Comparison of ENCODE assay signal across 10 cellular contexts in genomic region chr21:37557261-37557950, GRCh38.
DNase-seq lines count a peak whose midpoint lies in the region; ATAC-seq lines count a peak whose summit lies in the region.
"Had no signal": no experiment of that assay in that cellular context is flagged by ENCODE, and none has a peak within 500 bp of the region (broad histone marks: within the 10 kb centered on the region; RNA-seq: fewer than 3 reads in every experiment).

No MANE protein-coding gene starts in this region.

- H3K27me3 Mint-ChIP-seq in CD4-positive, alpha-beta memory T cell: peaks cover 6 to 8% of the 10 kb centered on the region in 2 donors
- peaks cover 25% of the 10 kb centered on the region for H3K27me3 Mint-ChIP-seq in stimulated activated naive CD8-positive, alpha-beta T cell treated with anti-CD3 and anti-CD28 coated beads, Interleukin-15, amount 100 ng/mL, for 72 hours

- H3K9me3 ChIP-seq in CD4-positive, alpha-beta memory T cell (ENCODE audit: control insufficient read depth in 1 of 2, low read length in 2 of 2): no peaks in the 10 kb centered on the region

- intact Hi-C loops in CD4-positive, alpha-beta memory T cell (cut with micrococcal nuclease): no loop called here

- no peak overlapping the region for H3K27ac Mint-ChIP-seq in CD4-positive, alpha-beta memory T cell
- peak overlapping the region in 1 of 2 donors; percentile 78 for H3K27ac Mint-ChIP-seq in stimulated activated naive CD8-positive, alpha-beta T cell treated with anti-CD3 and anti-CD28 coated beads, Interleukin-15, amount 100 ng/mL, for 72 hours

- H3K4me3 Mint-ChIP-seq in CD4-positive, alpha-beta memory T cell: no peak overlapping the region
- H3K4me3 Mint-ChIP-seq in stimulated activated naive CD8-positive, alpha-beta T cell treated with anti-CD3 and anti-CD28 coated beads, Interleukin-15, amount 100 ng/mL, for 72 hours: no peak overlapping the region

- ATAC-seq in GM18502 (IDR thresholded peaks at IDR 0.05; ENCODE audit: poor library complexity, unreplicated experiment) (peak; percentile 96), GM21381 (IDR thresholded peaks at IDR 0.05; ENCODE audit: unreplicated experiment) (peak; percentile 96), HG03159 (IDR thresholded peaks at IDR 0.05; ENCODE audit: unreplicated experiment) (peak; percentile 96)
- no peak for ATAC-seq in stimulated activated naive CD8-positive, alpha-beta T cell treated with anti-CD3 and anti-CD28 coated beads, Interleukin-15, amount 100 ng/mL, for 72 hours

- H3K4me1 Mint-ChIP-seq in CD4-positive, alpha-beta memory T cell: no peaks in the 10 kb centered on the region
- H3K4me1 Mint-ChIP-seq in stimulated activated naive CD8-positive, alpha-beta T cell treated with anti-CD3 and anti-CD28 coated beads, Interleukin-15, amount 100 ng/mL, for 72 hours: peaks cover under 1% of the 10 kb centered on the region

- H3K27ac ChIP-seq in CD4-positive, alpha-beta memory T cell (ENCODE audit: low read depth, low read length): no peak overlapping the region

- no peaks in the 10 kb centered on the region for H3K27me3 ChIP-seq in CD4-positive, alpha-beta memory T cell (ENCODE audit: insufficient read depth, low read length)

- peaks cover 0 to 3% (median 0%) of the 10 kb centered on the region in 8 donors for H3K9me3 Mint-ChIP-seq in CD4-positive, alpha-beta memory T cell
- peaks cover 9 to 10% of the 10 kb centered on the region in 2 donors for H3K9me3 Mint-ChIP-seq in stimulated activated naive CD8-positive, alpha-beta T cell treated with anti-CD3 and anti-CD28 coated beads, Interleukin-15, amount 100 ng/mL, for 72 hours

- no peak overlapping the region for H3K4me3 ChIP-seq in CD4-positive, alpha-beta memory T cell (ENCODE audit: low read length in 2 of 2)

- peak; percentile 81 for DNase-seq in glomerular visceral epithelial cell (ENCODE audit: extremely low spot score)
- DNase-seq in CD4-positive, alpha-beta memory T cell: no peak
- DNase-seq in hypothalamus (lab: John Stamatoyannopoulos, UW): no peak
- DNase-seq in NCI-H187 (lab: John Stamatoyannopoulos, UW): no peak
- no peak for DNase-seq in stimulated activated naive CD8-positive, alpha-beta T cell treated with anti-CD3 and anti-CD28 coated beads, Interleukin-15, amount 100 ng/mL, for 72 hours
- DNase-seq: EL, Kasumi-1 had no signal

- no peaks in the 10 kb centered on the region for H3K4me1 ChIP-seq in CD4-positive, alpha-beta memory T cell (ENCODE audit: insufficient read depth, low read length)

- CTCF ChIA-PET in CD4-positive, alpha-beta memory T cell (lab: Charles Lee; ENCODE audit: partially characterized antibody): no interaction called here

- H3K36me3 ChIP-seq in CD4-positive, alpha-beta memory T cell (ENCODE audit: insufficient read depth, low read length): no peaks in the 10 kb centered on the region

- no peaks in the 10 kb centered on the region for H3K36me3 Mint-ChIP-seq in CD4-positive, alpha-beta memory T cell

- POLR2A ChIA-PET in CD4-positive, alpha-beta memory T cell (lab: Charles Lee; ENCODE audit: partially characterized antibody): no interaction called here
